8 cellular contexts compared by ENCODE assay signal in genomic region chr7:151736403-151736909, GRCh38.
DNase-seq lines count a peak whose midpoint lies in the region; ATAC-seq and TF ChIP-seq lines count a peak whose summit lies in the region.

No MANE protein-coding gene starts in this region.

- CTCF ChIA-PET in activated CD8-positive, alpha-beta memory T cell treated with anti-CD3 and anti-CD28 coated beads, Interleukin-2, amount 10 ng/mL, durations not matched to agents 7 days and 5 days (lab: Charles Lee) = interaction anchor here (1.1 to 3.8 kb wide), 3 partner anchors 10 to 46 kb away, joined by 3 to 17 read pairs (median 3); no protein-coding TSS in a partner anchor

- no peaks in the 10 kb centered on the region for H3K27me3 ChIP-seq in gastrocnemius medialis

- peak; percentile 74 to 85 for TF ChIP-seq POLR2A in gastrocnemius medialis (IDR thresholded peaks at IDR 0.05)

- H3K4me3 Mint-ChIP-seq in activated CD8-positive, alpha-beta memory T cell treated with anti-CD3 and anti-CD28 coated beads, Interleukin-2, amount 10 ng/mL, durations not matched to agents 7 days and 5 days = no peak overlapping the region

- no peaks in the 10 kb centered on the region for H3K9me3 ChIP-seq in gastrocnemius medialis

- ATAC-seq in left ventricle myocardium superior (peak; percentile 94), gastrocnemius medialis (peak; percentile 94), GM21576 (IDR thresholded peaks at IDR 0.05; ENCODE audit: unreplicated experiment) (no peak)
- no peak for ATAC-seq in activated CD8-positive, alpha-beta memory T cell treated with anti-CD3 and anti-CD28 coated beads, Interleukin-2, amount 10 ng/mL, durations not matched to agents 7 days and 5 days

- H3K36me3 Mint-ChIP-seq in activated CD8-positive, alpha-beta memory T cell treated with anti-CD3 and anti-CD28 coated beads, Interleukin-2, amount 10 ng/mL, durations not matched to agents 7 days and 5 days = peaks cover 1% of the 10 kb centered on the region

- no peaks in the 10 kb centered on the region for H3K27me3 Mint-ChIP-seq in activated CD8-positive, alpha-beta memory T cell treated with anti-CD3 and anti-CD28 coated beads, Interleukin-2, amount 10 ng/mL, durations not matched to agents 7 days and 5 days

- no peaks in the 10 kb centered on the region for H3K4me1 Mint-ChIP-seq in activated CD8-positive, alpha-beta memory T cell treated with anti-CD3 and anti-CD28 coated beads, Interleukin-2, amount 10 ng/mL, durations not matched to agents 7 days and 5 days

- H3K36me3 ChIP-seq in gastrocnemius medialis = no peaks in the 10 kb centered on the region

- DNase-seq in AG20443 (ENCODE audit: low spot score) = peak; percentile 95
- DNase-seq in NCI-H1092 treated with DMSO at 0.1 percent for 48 hours (lab: John Stamatoyannopoulos, UW) = peak; percentile 77
- DNase-seq in left ventricle myocardium superior = peak; percentile 81
- peak; percentile 88 to 95 for DNase-seq in gastrocnemius medialis
- no peak for DNase-seq in activated CD8-positive, alpha-beta memory T cell treated with anti-CD3 and anti-CD28 coated beads, Interleukin-2, amount 10 ng/mL, durations not matched to agents 7 days and 5 days
- no peak for DNase-seq in central memory CD4-positive, alpha-beta T cell

- H3K27ac ChIP-seq in gastrocnemius medialis = peak overlapping the region; percentile 74 to 91 (median 88)

- H3K27ac Mint-ChIP-seq in activated CD8-positive, alpha-beta memory T cell treated with anti-CD3 and anti-CD28 coated beads, Interleukin-2, amount 10 ng/mL, durations not matched to agents 7 days and 5 days = no peak overlapping the region

- peak overlapping the region; percentile 61 for H3K4me3 ChIP-seq in WI38 (ENCODE audit: low read depth, low read length)
- peak overlapping the region; percentile 43 to 48 (median 48) for H3K4me3 ChIP-seq in gastrocnemius medialis

- TF ChIP-seq CTCF in WI38 (IDR thresholded peaks at IDR 0.05; ENCODE audit: low read depth, low read length) = peak; percentile 25; the same call in 1 of the 2 replicates
- peak in 3 of 5 experiments; percentile 25 to 51 (median 41) for TF ChIP-seq CTCF in gastrocnemius medialis (IDR thresholded peaks at IDR 0.05 in 4 of 5, conservative IDR thresholded peaks at IDR 0.05 in 1 of 5)

- peaks cover 16 to 18% of the 10 kb centered on the region in 2 donors for H3K4me1 ChIP-seq in gastrocnemius medialis

- intact Hi-C loops in left ventricle myocardium superior (cut with micrococcal nuclease) (no loop called here), gastrocnemius medialis (cut with DNase I; ENCODE audit: low total_unique reads) (loop anchor here (5.0 kb wide), 2 partner anchors 219 to 489 kb away; partner anchors contain the start of genes RHEB and SMARCD3)

- H3K9me3 Mint-ChIP-seq in activated CD8-positive, alpha-beta memory T cell treated with anti-CD3 and anti-CD28 coated beads, Interleukin-2, amount 10 ng/mL, durations not matched to agents 7 days and 5 days (ENCODE audit: low read depth) = no peaks in the 10 kb centered on the region

- in situ Hi-C loops in gastrocnemius medialis (cut with MboI; ENCODE audit: low sequenced_read_pairs in 4 of 4) = loop anchor here in 1 of 4 donors (25.0 kb wide), 1 partner anchor 274 kb away; no protein-coding TSS in a partner anchor

Comparison
In these comparisons a context has a peak if more than half of its experiments do, and no peak if none do; other contexts are left out.
1. DNase-seq: peak in AG20443 (single experiment), NCI-H1092 treated with DMSO at 0.1 percent for 48 hours (single experiment), left ventricle myocardium superior (single experiment) and gastrocnemius medialis (2 of 2); none in activated CD8-positive, alpha-beta memory T cell treated with anti-CD3 and anti-CD28 coated beads, Interleukin-2, amount 10 ng/mL, durations not matched to agents 7 days and 5 days (single experiment) and central memory CD4-positive, alpha-beta T cell (single experiment).
2. ATAC-seq: peak in left ventricle myocardium superior (single experiment) and gastrocnemius medialis (2 of 2); none in activated CD8-positive, alpha-beta memory T cell treated with anti-CD3 and anti-CD28 coated beads, Interleukin-2, amount 10 ng/mL, durations not matched to agents 7 days and 5 days (single experiment) and GM21576 (single experiment).